Comparison of ENCODE assay signal across 1 cellular context in the genomic region with DNA sequence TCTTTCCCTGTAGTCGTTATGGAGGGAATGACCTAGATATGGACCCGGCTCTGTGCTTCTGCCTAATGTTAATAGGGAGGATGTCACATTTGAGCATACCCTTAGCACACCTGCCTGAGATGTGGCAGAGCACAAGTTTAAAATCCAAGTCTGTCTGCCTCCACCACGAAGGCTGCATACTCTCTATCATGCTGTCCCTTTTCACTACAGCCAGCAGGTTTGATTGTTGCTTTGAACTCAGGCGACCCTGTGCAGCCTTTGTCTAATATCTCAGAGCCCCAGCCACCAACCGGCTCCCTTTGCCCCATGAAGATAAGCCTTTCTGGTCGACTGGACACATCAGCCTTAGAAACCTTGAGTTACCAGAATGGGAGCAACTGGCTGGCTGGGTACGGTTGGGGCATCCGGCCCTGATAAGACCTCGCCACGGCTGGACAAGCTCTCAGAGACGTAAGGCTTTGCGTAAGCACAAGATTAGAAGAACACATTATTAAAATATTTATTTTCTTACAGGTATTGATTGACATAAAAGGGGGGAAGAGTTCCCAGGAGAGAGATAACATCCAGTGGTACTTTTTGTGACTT.
TF ChIP-seq lines count a peak whose summit lies in the region.

No MANE protein-coding gene starts in this region.

TF ChIP-seq in K562, 482 proteins besides CTCF, POLR2A, EP300 and RAD21 (continued from another document and continues in another):
- TF ChIP-seq, protein P1, sequence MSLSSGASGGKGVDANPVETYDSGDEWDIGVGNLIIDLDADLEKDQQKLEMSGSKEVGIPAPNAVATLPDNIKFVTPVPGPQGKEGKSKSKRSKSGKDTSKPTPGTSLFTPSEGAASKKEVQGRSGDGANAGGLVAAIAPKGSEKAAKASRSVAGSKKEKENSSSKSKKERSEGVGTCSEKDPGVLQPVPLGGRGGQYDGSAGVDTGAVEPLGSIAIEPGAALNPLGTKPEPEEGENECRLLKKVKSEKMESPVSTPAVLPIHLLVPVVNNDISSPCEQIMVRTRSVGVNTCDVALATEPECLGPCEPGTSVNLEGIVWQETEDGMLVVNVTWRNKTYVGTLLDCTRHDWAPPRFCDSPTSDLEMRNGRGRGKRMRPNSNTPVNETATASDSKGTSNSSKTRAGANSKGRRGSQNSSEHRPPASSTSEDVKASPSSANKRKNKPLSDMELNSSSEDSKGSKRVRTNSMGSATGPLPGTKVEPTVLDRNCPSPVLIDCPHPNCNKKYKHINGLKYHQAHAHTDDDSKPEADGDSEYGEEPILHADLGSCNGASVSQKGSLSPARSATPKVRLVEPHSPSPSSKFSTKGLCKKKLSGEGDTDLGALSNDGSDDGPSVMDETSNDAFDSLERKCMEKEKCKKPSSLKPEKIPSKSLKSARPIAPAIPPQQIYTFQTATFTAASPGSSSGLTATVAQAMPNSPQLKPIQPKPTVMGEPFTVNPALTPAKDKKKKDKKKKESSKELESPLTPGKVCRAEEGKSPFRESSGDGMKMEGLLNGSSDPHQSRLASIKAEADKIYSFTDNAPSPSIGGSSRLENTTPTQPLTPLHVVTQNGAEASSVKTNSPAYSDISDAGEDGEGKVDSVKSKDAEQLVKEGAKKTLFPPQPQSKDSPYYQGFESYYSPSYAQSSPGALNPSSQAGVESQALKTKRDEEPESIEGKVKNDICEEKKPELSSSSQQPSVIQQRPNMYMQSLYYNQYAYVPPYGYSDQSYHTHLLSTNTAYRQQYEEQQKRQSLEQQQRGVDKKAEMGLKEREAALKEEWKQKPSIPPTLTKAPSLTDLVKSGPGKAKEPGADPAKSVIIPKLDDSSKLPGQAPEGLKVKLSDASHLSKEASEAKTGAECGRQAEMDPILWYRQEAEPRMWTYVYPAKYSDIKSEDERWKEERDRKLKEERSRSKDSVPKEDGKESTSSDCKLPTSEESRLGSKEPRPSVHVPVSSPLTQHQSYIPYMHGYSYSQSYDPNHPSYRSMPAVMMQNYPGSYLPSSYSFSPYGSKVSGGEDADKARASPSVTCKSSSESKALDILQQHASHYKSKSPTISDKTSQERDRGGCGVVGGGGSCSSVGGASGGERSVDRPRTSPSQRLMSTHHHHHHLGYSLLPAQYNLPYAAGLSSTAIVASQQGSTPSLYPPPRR (CRISPR knock-in tag; IDR thresholded peaks at IDR 0.05; ENCODE audit: borderline replicate concordance) = no peak
- TF ChIP-seq, protein P2, sequence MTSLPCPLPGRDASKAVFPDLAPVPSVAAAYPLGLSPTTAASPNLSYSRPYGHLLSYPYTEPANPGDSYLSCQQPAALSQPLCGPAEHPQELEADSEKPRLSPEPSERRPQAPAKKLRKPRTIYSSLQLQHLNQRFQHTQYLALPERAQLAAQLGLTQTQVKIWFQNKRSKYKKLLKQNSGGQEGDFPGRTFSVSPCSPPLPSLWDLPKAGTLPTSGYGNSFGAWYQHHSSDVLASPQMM (CRISPR knock-in tag; IDR thresholded peaks at IDR 0.05) = no peak
- TF ChIP-seq SRF (CRISPR knock-in tag; IDR thresholded peaks at IDR 0.05) (no peak; a peak in 1 of 4 replicates), ETS2 (tag; IDR thresholded peaks at IDR 0.05; ENCODE audit: borderline replicate concordance, poor library complexity, severe bottlenecking) (no peak), NR2C2 (CRISPR knock-in tag; IDR thresholded peaks at IDR 0.05) (no peak), NR2C2 (tag; IDR thresholded peaks at IDR 0.05) (peak; percentile 61), HMBOX1 (IDR thresholded peaks at IDR 0.05) (peak; percentile 92), RBBP5 (IDR thresholded peaks at IDR 0.05; ENCODE audit: borderline replicate concordance, insufficient read depth, low read length, poor library complexity, severe bottlenecking) (peak; percentile 56), SAFB (IDR thresholded peaks at IDR 0.05; ENCODE audit: borderline replicate concordance, low read depth, low read length) (no peak), CTBP1 (IDR thresholded peaks at IDR 0.05; ENCODE audit: borderline replicate concordance) (peak; percentile 86), POLR2AphosphoS5 (IDR thresholded peaks at IDR 0.05; ENCODE audit: control insufficient read depth, insufficient read depth, low read depth, low read length) (peak; percentile 99), SLC30A9 (CRISPR knock-in tag; IDR thresholded peaks at IDR 0.05) (no peak), CCNT2 (IDR thresholded peaks at IDR 0.05; ENCODE audit: borderline replicate concordance, extremely low read depth, insufficient read length, low read depth, low read length) (peak; percentile 100), CREM (IDR thresholded peaks at IDR 0.05; ENCODE audit: low read depth) (peak; percentile 95), HCFC1 (IDR thresholded peaks at IDR 0.05; ENCODE audit: low read depth, low read length) (0 out of 2 replicates have a peak, but pooled peaks have one; percentile 25), CHAMP1 (IDR thresholded peaks at IDR 0.05) (peak; percentile 95), TAL1 (IDR thresholded peaks at IDR 0.05) (peak; percentile 99), SMC3 (conservative IDR thresholded peaks at IDR 0.05; ENCODE audit: insufficient read depth, low read depth, low read length) (0 out of 2 replicates have a peak, but pooled peaks have one; percentile 17), SREBF2 (CRISPR knock-in tag; IDR thresholded peaks at IDR 0.05) (no peak), SMAD2 (IDR thresholded peaks at IDR 0.05; ENCODE audit: low read depth, low read length) (no peak), SNRNP70 (optimal IDR thresholded peaks at IDR 0.05; ENCODE audit: low read depth, low read length) (no peak), AFF4 (CRISPR knock-in tag; IDR thresholded peaks at IDR 0.05) (no peak), NCOA6 (IDR thresholded peaks at IDR 0.05) (peak; percentile 64; the same call in 1 of the 2 replicates), MAZ (CRISPR knock-in tag; conservative IDR thresholded peaks at IDR 0.05 in 1 of 2, IDR thresholded peaks at IDR 0.05 in 1 of 2) (peak in 1 of 2 experiments; percentile 76; a peak in 3 of 4 replicates), HMG20B (CRISPR knock-in tag; IDR thresholded peaks at IDR 0.05) (no peak), HNRNPK (IDR thresholded peaks at IDR 0.05; ENCODE audit: low read depth, low read length, poor library complexity, severe bottlenecking) (no peak)
- TF ChIP-seq, protein P3, sequence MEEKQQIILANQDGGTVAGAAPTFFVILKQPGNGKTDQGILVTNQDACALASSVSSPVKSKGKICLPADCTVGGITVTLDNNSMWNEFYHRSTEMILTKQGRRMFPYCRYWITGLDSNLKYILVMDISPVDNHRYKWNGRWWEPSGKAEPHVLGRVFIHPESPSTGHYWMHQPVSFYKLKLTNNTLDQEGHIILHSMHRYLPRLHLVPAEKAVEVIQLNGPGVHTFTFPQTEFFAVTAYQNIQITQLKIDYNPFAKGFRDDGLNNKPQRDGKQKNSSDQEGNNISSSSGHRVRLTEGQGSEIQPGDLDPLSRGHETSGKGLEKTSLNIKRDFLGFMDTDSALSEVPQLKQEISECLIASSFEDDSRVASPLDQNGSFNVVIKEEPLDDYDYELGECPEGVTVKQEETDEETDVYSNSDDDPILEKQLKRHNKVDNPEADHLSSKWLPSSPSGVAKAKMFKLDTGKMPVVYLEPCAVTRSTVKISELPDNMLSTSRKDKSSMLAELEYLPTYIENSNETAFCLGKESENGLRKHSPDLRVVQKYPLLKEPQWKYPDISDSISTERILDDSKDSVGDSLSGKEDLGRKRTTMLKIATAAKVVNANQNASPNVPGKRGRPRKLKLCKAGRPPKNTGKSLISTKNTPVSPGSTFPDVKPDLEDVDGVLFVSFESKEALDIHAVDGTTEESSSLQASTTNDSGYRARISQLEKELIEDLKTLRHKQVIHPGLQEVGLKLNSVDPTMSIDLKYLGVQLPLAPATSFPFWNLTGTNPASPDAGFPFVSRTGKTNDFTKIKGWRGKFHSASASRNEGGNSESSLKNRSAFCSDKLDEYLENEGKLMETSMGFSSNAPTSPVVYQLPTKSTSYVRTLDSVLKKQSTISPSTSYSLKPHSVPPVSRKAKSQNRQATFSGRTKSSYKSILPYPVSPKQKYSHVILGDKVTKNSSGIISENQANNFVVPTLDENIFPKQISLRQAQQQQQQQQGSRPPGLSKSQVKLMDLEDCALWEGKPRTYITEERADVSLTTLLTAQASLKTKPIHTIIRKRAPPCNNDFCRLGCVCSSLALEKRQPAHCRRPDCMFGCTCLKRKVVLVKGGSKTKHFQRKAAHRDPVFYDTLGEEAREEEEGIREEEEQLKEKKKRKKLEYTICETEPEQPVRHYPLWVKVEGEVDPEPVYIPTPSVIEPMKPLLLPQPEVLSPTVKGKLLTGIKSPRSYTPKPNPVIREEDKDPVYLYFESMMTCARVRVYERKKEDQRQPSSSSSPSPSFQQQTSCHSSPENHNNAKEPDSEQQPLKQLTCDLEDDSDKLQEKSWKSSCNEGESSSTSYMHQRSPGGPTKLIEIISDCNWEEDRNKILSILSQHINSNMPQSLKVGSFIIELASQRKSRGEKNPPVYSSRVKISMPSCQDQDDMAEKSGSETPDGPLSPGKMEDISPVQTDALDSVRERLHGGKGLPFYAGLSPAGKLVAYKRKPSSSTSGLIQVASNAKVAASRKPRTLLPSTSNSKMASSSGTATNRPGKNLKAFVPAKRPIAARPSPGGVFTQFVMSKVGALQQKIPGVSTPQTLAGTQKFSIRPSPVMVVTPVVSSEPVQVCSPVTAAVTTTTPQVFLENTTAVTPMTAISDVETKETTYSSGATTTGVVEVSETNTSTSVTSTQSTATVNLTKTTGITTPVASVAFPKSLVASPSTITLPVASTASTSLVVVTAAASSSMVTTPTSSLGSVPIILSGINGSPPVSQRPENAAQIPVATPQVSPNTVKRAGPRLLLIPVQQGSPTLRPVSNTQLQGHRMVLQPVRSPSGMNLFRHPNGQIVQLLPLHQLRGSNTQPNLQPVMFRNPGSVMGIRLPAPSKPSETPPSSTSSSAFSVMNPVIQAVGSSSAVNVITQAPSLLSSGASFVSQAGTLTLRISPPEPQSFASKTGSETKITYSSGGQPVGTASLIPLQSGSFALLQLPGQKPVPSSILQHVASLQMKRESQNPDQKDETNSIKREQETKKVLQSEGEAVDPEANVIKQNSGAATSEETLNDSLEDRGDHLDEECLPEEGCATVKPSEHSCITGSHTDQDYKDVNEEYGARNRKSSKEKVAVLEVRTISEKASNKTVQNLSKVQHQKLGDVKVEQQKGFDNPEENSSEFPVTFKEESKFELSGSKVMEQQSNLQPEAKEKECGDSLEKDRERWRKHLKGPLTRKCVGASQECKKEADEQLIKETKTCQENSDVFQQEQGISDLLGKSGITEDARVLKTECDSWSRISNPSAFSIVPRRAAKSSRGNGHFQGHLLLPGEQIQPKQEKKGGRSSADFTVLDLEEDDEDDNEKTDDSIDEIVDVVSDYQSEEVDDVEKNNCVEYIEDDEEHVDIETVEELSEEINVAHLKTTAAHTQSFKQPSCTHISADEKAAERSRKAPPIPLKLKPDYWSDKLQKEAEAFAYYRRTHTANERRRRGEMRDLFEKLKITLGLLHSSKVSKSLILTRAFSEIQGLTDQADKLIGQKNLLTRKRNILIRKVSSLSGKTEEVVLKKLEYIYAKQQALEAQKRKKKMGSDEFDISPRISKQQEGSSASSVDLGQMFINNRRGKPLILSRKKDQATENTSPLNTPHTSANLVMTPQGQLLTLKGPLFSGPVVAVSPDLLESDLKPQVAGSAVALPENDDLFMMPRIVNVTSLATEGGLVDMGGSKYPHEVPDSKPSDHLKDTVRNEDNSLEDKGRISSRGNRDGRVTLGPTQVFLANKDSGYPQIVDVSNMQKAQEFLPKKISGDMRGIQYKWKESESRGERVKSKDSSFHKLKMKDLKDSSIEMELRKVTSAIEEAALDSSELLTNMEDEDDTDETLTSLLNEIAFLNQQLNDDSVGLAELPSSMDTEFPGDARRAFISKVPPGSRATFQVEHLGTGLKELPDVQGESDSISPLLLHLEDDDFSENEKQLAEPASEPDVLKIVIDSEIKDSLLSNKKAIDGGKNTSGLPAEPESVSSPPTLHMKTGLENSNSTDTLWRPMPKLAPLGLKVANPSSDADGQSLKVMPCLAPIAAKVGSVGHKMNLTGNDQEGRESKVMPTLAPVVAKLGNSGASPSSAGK (IDR thresholded peaks at IDR 0.05) = peak; percentile 55; the same call in 1 of the 2 replicates
